1 cellular context compared by ENCODE assay signal in the genomic region with DNA sequence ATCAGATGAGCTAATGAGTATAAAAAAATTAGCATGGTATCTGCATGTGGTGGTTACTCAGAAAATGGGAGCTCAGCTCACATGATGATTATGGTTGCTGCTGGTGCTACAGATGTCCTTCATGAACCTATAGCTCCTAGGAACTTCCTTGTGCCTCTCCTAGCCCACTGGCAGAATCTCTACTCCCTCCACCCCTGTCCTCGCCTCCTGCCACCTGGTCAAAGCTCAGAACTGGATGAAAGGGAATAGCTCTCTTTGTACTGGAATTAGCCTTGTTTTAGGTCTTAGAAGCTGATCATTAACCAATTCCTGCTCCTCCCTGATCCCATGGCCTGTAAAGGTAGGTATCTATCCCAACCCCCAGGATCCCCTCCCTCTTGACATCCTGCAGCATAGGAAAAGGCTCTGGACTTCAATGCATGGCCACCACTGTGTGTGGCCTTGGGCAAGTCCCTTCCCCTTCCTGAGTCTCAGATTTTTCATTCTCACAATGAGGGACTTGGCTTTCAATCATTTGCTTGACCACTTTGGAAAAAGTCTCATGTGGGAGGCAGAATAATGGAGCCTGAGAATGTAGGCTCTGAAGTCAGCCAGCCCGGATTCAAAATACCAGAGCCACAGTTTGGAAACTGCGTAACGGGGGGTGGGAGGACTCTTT.
TF ChIP-seq lines count a peak whose summit lies in the region.

No MANE protein-coding gene starts in this region.

TF ChIP-seq in HepG2, 621 proteins besides CTCF, POLR2A, EP300 and RAD21 (continues in another document):
- TF ChIP-seq ATF7 (IDR thresholded peaks at IDR 0.05), result no peak
- TF ChIP-seq ATF7 (CRISPR knock-in tag; IDR thresholded peaks at IDR 0.05), result no peak; the same call in 1 of the 2 replicates
- TF ChIP-seq, protein P1, sequence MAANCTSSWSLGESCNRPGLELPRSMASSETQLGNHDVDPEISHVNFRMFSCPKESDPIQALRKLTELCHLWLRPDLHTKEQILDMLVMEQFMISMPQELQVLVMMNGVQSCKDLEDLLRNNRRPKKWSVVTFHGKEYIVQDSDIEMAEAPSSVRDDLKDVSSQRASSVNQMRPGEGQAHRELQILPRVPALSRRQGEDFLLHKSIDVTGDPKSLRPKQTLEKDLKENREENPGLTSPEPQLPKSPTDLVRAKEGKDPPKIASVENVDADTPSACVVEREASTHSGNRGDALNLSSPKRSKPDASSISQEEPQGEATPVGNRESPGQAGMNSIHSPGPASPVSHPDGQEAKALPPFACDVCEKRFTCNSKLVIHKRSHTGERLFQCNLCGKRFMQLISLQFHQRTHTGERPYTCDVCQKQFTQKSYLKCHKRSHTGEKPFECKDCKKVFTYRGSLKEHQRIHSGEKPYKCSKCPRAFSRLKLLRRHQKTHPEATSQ (CRISPR knock-in tag; IDR thresholded peaks at IDR 0.05; ENCODE audit: borderline replicate concordance), result peak; percentile 92; the same call in 1 of the 2 replicates
- no peak for TF ChIP-seq MTA3 (CRISPR knock-in tag; IDR thresholded peaks at IDR 0.05)
- peak; percentile 61; the same call in 1 of the 2 replicates for TF ChIP-seq ELF4 (CRISPR knock-in tag; IDR thresholded peaks at IDR 0.05; ENCODE audit: borderline replicate concordance)
- TF ChIP-seq ZNF567 (CRISPR knock-in tag; IDR thresholded peaks at IDR 0.05; ENCODE audit: borderline replicate concordance), result peak; percentile 86; the same call in 1 of the 2 replicates
- peak; percentile 89 for TF ChIP-seq ZNF281 (CRISPR knock-in tag; IDR thresholded peaks at IDR 0.05; ENCODE audit: borderline replicate concordance)
- TF ChIP-seq KMT2A (CRISPR knock-in tag; IDR thresholded peaks at IDR 0.05), result no peak
- no peak for TF ChIP-seq ZNF18 (CRISPR knock-in tag; IDR thresholded peaks at IDR 0.05; ENCODE audit: insufficient replicate concordance)
- 0 out of 2 replicates have a peak, but pooled peaks have one; percentile 50 for TF ChIP-seq HBP1 (CRISPR knock-in tag; IDR thresholded peaks at IDR 0.05; ENCODE audit: low read depth)
- 0 out of 2 replicates have a peak, but pooled peaks have one; percentile 10 for TF ChIP-seq FOXC1 (CRISPR knock-in tag; IDR thresholded peaks at IDR 0.05; ENCODE audit: borderline replicate concordance)
- peak; percentile 81; the same call in 1 of the 2 replicates for TF ChIP-seq MIER2 (CRISPR knock-in tag; IDR thresholded peaks at IDR 0.05)
- TF ChIP-seq NFATC3 (CRISPR knock-in tag; IDR thresholded peaks at IDR 0.05), result no peak
- no peak for TF ChIP-seq SIN3A (IDR thresholded peaks at IDR 0.05; ENCODE audit: borderline replicate concordance, low read depth, low read length)
- TF ChIP-seq ZMYM4 (CRISPR knock-in tag; IDR thresholded peaks at IDR 0.05), result peak; percentile 93
- no peak for TF ChIP-seq REL (CRISPR knock-in tag; conservative IDR thresholded peaks at IDR 0.05)
- peak; percentile 20 for TF ChIP-seq ZNF407 (CRISPR knock-in tag; IDR thresholded peaks at IDR 0.05; ENCODE audit: not compliant biosample characterization)
- TF ChIP-seq AHDC1 (CRISPR knock-in tag; IDR thresholded peaks at IDR 0.05; ENCODE audit: borderline replicate concordance), result peak; percentile 81; the same call in 1 of the 2 replicates
- TF ChIP-seq, protein P2, sequence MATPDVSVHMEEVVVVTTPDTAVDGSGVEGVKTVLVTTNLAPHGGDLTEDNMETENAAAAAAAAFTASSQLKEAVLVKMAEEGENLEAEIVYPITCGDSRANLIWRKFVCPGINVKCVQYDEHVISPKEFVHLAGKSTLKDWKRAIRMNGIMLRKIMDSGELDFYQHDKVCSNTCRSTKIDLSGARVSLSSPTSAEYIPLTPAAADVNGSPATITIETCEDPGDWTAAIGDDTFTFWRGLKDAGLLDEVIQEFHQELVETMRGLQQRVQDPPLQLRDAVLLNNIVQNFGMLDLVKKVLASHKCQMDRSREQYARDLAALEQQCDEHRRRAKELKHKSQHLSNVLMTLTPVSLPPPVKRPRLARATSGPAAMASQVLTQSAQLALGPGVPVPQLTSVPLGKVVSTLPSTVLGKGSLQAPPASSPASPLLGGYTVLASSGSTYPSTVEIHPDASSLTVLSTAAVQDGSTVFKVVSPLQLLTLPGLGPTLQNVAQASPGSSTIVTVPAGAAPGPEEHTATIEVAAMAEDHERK (CRISPR knock-in tag; IDR thresholded peaks at IDR 0.05; ENCODE audit: low read depth), result no peak
- TF ChIP-seq CEBPG (CRISPR knock-in tag; IDR thresholded peaks at IDR 0.05), result peak; percentile 76
